2 cellular contexts compared by ENCODE assay signal in genomic region chr6:19472850-19473249, GRCh38.
TF ChIP-seq lines count a peak whose summit lies in the region.

No MANE protein-coding gene starts in this region.

TF ChIP-seq in IMR-90, 13 proteins besides CTCF, POLR2A, EP300 and RAD21:
- TF ChIP-seq, protein P1, sequence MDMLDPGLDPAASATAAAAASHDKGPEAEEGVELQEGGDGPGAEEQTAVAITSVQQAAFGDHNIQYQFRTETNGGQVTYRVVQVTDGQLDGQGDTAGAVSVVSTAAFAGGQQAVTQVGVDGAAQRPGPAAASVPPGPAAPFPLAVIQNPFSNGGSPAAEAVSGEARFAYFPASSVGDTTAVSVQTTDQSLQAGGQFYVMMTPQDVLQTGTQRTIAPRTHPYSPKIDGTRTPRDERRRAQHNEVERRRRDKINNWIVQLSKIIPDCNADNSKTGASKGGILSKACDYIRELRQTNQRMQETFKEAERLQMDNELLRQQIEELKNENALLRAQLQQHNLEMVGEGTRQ (IDR thresholded peaks at IDR 0.05; ENCODE audit: low read depth, low read length), result no peak
- TF ChIP-seq RFX5 (IDR thresholded peaks at IDR 0.05; ENCODE audit: low read depth, low read length), result no peak
- TF ChIP-seq SMC3 (IDR thresholded peaks at IDR 0.05; ENCODE audit: low read depth, low read length), result no peak
- TF ChIP-seq RCOR1 (IDR thresholded peaks at IDR 0.05; ENCODE audit: insufficient replicate concordance, low read length), result no peak
- no peak for TF ChIP-seq CHD1 (IDR thresholded peaks at IDR 0.05; ENCODE audit: low read depth, low read length)
- no peak for TF ChIP-seq MXI1 (IDR thresholded peaks at IDR 0.05; ENCODE audit: borderline replicate concordance, low read depth, low read length)
- TF ChIP-seq BHLHE40 (IDR thresholded peaks at IDR 0.05; ENCODE audit: low read depth, low read length), result no peak
- TF ChIP-seq MAFK (IDR thresholded peaks at IDR 0.05; ENCODE audit: low read depth, low read length), result no peak
- TF ChIP-seq FOS (IDR thresholded peaks at IDR 0.05; ENCODE audit: low read depth, low read length), result no peak
- TF ChIP-seq, protein P2, sequence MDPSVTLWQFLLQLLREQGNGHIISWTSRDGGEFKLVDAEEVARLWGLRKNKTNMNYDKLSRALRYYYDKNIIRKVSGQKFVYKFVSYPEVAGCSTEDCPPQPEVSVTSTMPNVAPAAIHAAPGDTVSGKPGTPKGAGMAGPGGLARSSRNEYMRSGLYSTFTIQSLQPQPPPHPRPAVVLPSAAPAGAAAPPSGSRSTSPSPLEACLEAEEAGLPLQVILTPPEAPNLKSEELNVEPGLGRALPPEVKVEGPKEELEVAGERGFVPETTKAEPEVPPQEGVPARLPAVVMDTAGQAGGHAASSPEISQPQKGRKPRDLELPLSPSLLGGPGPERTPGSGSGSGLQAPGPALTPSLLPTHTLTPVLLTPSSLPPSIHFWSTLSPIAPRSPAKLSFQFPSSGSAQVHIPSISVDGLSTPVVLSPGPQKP (IDR thresholded peaks at IDR 0.05; ENCODE audit: borderline replicate concordance, low read depth, low read length), result no peak
- no peak for TF ChIP-seq NFE2L2 (IDR thresholded peaks at IDR 0.05; ENCODE audit: low read depth, low read length)
- TF ChIP-seq MAZ (IDR thresholded peaks at IDR 0.05; ENCODE audit: borderline replicate concordance, low read depth, low read length), result no peak

TF ChIP-seq in K562, 482 proteins besides CTCF, POLR2A, EP300 and RAD21:
- TF ChIP-seq CUX1 (CRISPR knock-in tag; IDR thresholded peaks at IDR 0.05), result no peak
- no peak for TF ChIP-seq PTRF (tag; IDR thresholded peaks at IDR 0.05)
- no peak for TF ChIP-seq SRSF3 (IDR thresholded peaks at IDR 0.05; ENCODE audit: insufficient read depth, low read length)
